Comparison of ENCODE assay signal across 25 cellular contexts in genomic region chr12:40551466-40551865, GRCh38.
"Had no signal": no experiment of that assay in that cellular context is flagged by ENCODE, and none has a peak within 500 bp of the region (broad histone marks: within the 10 kb centered on the region; RNA-seq: fewer than 3 reads in every experiment).

No MANE protein-coding gene starts in this region.

- H3K36me3 Mint-ChIP-seq: naive thymus-derived CD4-positive, alpha-beta T cell; neural progenitor cell; stimulated activated naive B cell treated with anti-CD40 and anti-IgM and Interleukin-4, amounts not matched to agents 10 μg/mL and 1 μg/mL and 100 μg/mL, for 72 hours had no signal

- H3K9ac ChIP-seq: neural progenitor cell, parathyroid adenoma had no signal

- H3K4me2 ChIP-seq: hepatocyte, neural progenitor cell had no signal

- H2AFZ ChIP-seq: hepatocyte, neural progenitor cell, parathyroid adenoma had no signal

- H3K36me3 ChIP-seq: colonic mucosa, gastroesophageal sphincter, heart left ventricle, neural progenitor cell, right lobe of liver, suprapubic skin, transverse colon, vagina had no signal

- H3K4me3 ChIP-seq: colonic mucosa, gastroesophageal sphincter, heart left ventricle, hepatocyte, lung, neural progenitor cell, right lobe of liver, suprapubic skin, transverse colon, vagina had no signal

- H3K4me3 Mint-ChIP-seq: dendritic cell treated with granulocyte-macrophage colony-stimulating factor and Interleukin-4, amounts not matched to agents 40 ng/mL and 50 ng/mL, for 4 days; naive thymus-derived CD4-positive, alpha-beta T cell; nephron; neural progenitor cell; stimulated activated naive B cell treated with anti-CD40 and anti-IgM and Interleukin-4, amounts not matched to agents 10 μg/mL and 1 μg/mL and 100 μg/mL, for 72 hours; stimulated activated naive CD8-positive, alpha-beta T cell treated with anti-CD3 and anti-CD28 coated beads, Interleukin-15, Interleukin-2, amounts not matched to agents 100 ng/mL and 50 ng/mL, for 24 hours had no signal

- DNase-seq: colonic mucosa; effector memory CD4-positive, alpha-beta T cell; foreskin fibroblast; heart left ventricle; kidney; mesenchymal stem cell; midbrain; naive thymus-derived CD4-positive, alpha-beta T cell; right lobe of liver; small intestine; stimulated activated CD4-positive, alpha-beta T cell treated with anti-CD3 and anti-CD28 coated beads, Interleukin-15, amount 100 ng/mL, for 24 hours; stimulated activated CD4-positive, alpha-beta T cell treated with anti-CD3 and anti-CD28 coated beads, Interleukin-2, amount 100 ng/mL, for 48 hours; stimulated activated naive B cell treated with anti-CD40 and anti-IgM and Interleukin-4, amounts not matched to agents 10 μg/mL and 1 μg/mL and 100 μg/mL, for 72 hours; transverse colon had no signal

- H3K9me3 Mint-ChIP-seq: neural progenitor cell; stimulated activated naive CD8-positive, alpha-beta T cell treated with anti-CD3 and anti-CD28 coated beads, Interleukin-15, Interleukin-2, amounts not matched to agents 100 ng/mL and 50 ng/mL, for 24 hours had no signal

- H3K27me3 ChIP-seq: colonic mucosa, gastroesophageal sphincter, heart left ventricle, hepatocyte, neural progenitor cell, right lobe of liver, suprapubic skin, transverse colon, vagina had no signal

- H3K27ac ChIP-seq: colonic mucosa, gastroesophageal sphincter, heart left ventricle, hepatocyte, neural progenitor cell, parathyroid adenoma, right lobe of liver, suprapubic skin, transverse colon, vagina had no signal

- H3K79me2 ChIP-seq: hepatocyte, parathyroid adenoma had no signal

- H3K4me1 ChIP-seq: colonic mucosa, gastroesophageal sphincter, heart left ventricle, neural progenitor cell, parathyroid adenoma, right lobe of liver, suprapubic skin, transverse colon, vagina had no signal

- H3K27me3 Mint-ChIP-seq: dendritic cell treated with granulocyte-macrophage colony-stimulating factor and Interleukin-4, amounts not matched to agents 40 ng/mL and 50 ng/mL, for 4 days; naive thymus-derived CD4-positive, alpha-beta T cell; stimulated activated naive B cell treated with anti-CD40 and anti-IgM and Interleukin-4, amounts not matched to agents 10 μg/mL and 1 μg/mL and 100 μg/mL, for 72 hours; stimulated activated naive CD8-positive, alpha-beta T cell treated with anti-CD3 and anti-CD28 coated beads, Interleukin-15, Interleukin-2, amounts not matched to agents 100 ng/mL and 50 ng/mL, for 24 hours had no signal

- H3K9me3 ChIP-seq: colonic mucosa, gastroesophageal sphincter, right lobe of liver, suprapubic skin, transverse colon, vagina had no signal

- H3K4me1 Mint-ChIP-seq: naive thymus-derived CD4-positive, alpha-beta T cell; nephron; neural progenitor cell; stimulated activated naive B cell treated with anti-CD40 and anti-IgM and Interleukin-4, amounts not matched to agents 10 μg/mL and 1 μg/mL and 100 μg/mL, for 72 hours had no signal

- H3K27ac Mint-ChIP-seq: dendritic cell treated with granulocyte-macrophage colony-stimulating factor and Interleukin-4, amounts not matched to agents 40 ng/mL and 50 ng/mL, for 4 days; naive thymus-derived CD4-positive, alpha-beta T cell; nephron; neural progenitor cell; progenitor cell of endocrine pancreas; stimulated activated naive B cell treated with anti-CD40 and anti-IgM and Interleukin-4, amounts not matched to agents 10 μg/mL and 1 μg/mL and 100 μg/mL, for 72 hours; stimulated activated naive CD8-positive, alpha-beta T cell treated with anti-CD3 and anti-CD28 coated beads, Interleukin-15, Interleukin-2, amounts not matched to agents 100 ng/mL and 50 ng/mL, for 24 hours had no signal
